In genomic region chr11:70331320-70331843, GRCh38 we compare ENCODE assay signal across 8 cellular contexts.
DNase-seq lines count a peak whose midpoint lies in the region; ATAC-seq and TF ChIP-seq lines count a peak whose summit lies in the region.
"Not testable (repeated sequence)": the region's sequence is repeated elsewhere in the genome, so short reads cannot be mapped to it uniquely, and the experiment has no call there.

No MANE protein-coding gene starts in this region.

- not testable (repeated sequence) for H3K27me3 Mint-ChIP-seq in MCF 10A (ENCODE audit: insufficient read depth, unreplicated experiment); endodermal cell (ENCODE audit: insufficient read depth); glutamatergic neuron (ENCODE audit: unreplicated experiment); neural crest cell (ENCODE audit: low read depth)

- DNase-seq in AG04450 (ENCODE audit: low read depth, low spot score); GM12864 (ENCODE audit: low read depth); PC-3; MCF 10A (ENCODE audit: unreplicated experiment); endodermal cell; glutamatergic neuron; neural crest cell (ENCODE audit: low read depth, low spot score); smooth muscle cell (lab: John Stamatoyannopoulos, UW; ENCODE audit: unreplicated experiment): not testable (repeated sequence)

- H3K4me1 ChIP-seq in PC-3 (ENCODE audit: insufficient read depth, low read length); endodermal cell (ENCODE audit: control insufficient read depth, insufficient read depth, low read length); smooth muscle cell (ENCODE audit: low read depth): not testable (repeated sequence)

- not testable (repeated sequence) for H3K4me3 ChIP-seq in AG04450 (ENCODE audit: low read depth, low read length); GM12864 (ENCODE audit: low read depth, low read length); PC-3 (ENCODE audit: low read length); endodermal cell (ENCODE audit: low read length); smooth muscle cell

- not testable (repeated sequence) for H3K9me2 ChIP-seq in PC-3 (replicated peaks; ENCODE audit: low read length)

- not testable (repeated sequence) for H4K20me1 ChIP-seq in PC-3 (ENCODE audit: low read length)
- peaks cover 27% of the 10 kb centered on the region for H4K20me1 ChIP-seq in smooth muscle cell (ENCODE audit: low read depth)

- not testable (repeated sequence) for BruUV-seq in PC-3 (replicated peaks; lab: Mats Ljungman, UMichigan); MCF 10A (replicated peaks; lab: Mats Ljungman, UMichigan)

- peaks cover 81% of the 10 kb centered on the region for H3K36me3 ChIP-seq in PC-3 (ENCODE audit: low read depth, low read length)
- peaks cover 99% of the 10 kb centered on the region for H3K36me3 ChIP-seq in endodermal cell (ENCODE audit: control insufficient read depth, insufficient read depth, low read length)
- H3K36me3 ChIP-seq in smooth muscle cell (ENCODE audit: low read depth) = peaks cover 15% of the 10 kb centered on the region

- POLR2A ChIA-PET in AG04450 (lab: Yijun Ruan, JAX); PC-3 (lab: Charles Lee; ENCODE audit: unreplicated experiment): not testable (repeated sequence)
- POLR2A ChIA-PET in MCF 10A (lab: Yijun Ruan, JAX) = interaction anchor here (0.6 to 1.5 kb wide), 3 partner anchors 10 to 127 kb away, joined by 3 to 5 read pairs (median 3); no protein-coding TSS in a partner anchor

- 92 to 95% methylated on average over 4 to 5 of the region's 5 CpGs for WGBS in endodermal cell (ENCODE audit: insufficient coverage in 1 of 2, insufficient read length in 1 of 2), 2 experiments
- 97% methylated on average over 5 of the region's 5 CpGs for WGBS in smooth muscle cell (ENCODE audit: low lambda C conversion rate)

- intact Hi-C loops in PC-3 (cut with micrococcal nuclease); MCF 10A (cut with micrococcal nuclease): not testable (repeated sequence)

- H3K9ac ChIP-seq in PC-3 (ENCODE audit: low read length); endodermal cell (ENCODE audit: extremely low read depth, low read length, poor library complexity, severe bottlenecking); smooth muscle cell (ENCODE audit: low read depth): not testable (repeated sequence)

- ATAC-seq in PC-3 = not testable (repeated sequence)

- H2AFZ ChIP-seq in PC-3 (ENCODE audit: low read length); smooth muscle cell (ENCODE audit: low read depth): not testable (repeated sequence)

- peak; percentile 8; the same call in 1 of the 2 replicates for TF ChIP-seq CTCF in AG04450 (IDR thresholded peaks at IDR 0.05; ENCODE audit: low read depth, low read length)
- TF ChIP-seq CTCF in GM12864 (IDR thresholded peaks at IDR 0.05; ENCODE audit: low read depth, low read length, missing control alignments) = peak; percentile 20
- TF ChIP-seq CTCF in PC-3 (conservative IDR thresholded peaks at IDR 0.05; ENCODE audit: low read depth, low read length) = peak; percentile 8; the same call in 1 of the 2 replicates
- TF ChIP-seq CTCF in MCF 10A (IDR thresholded peaks at IDR 0.05; ENCODE audit: unreplicated experiment) = peak; percentile 10
- peak; percentile 53 for TF ChIP-seq CTCF in endodermal cell (conservative IDR thresholded peaks at IDR 0.05)
- peak; percentile 54 for TF ChIP-seq CTCF in glutamatergic neuron (IDR thresholded peaks at IDR 0.05; ENCODE audit: partially characterized antibody, unreplicated experiment)
- TF ChIP-seq CTCF in neural crest cell (conservative IDR thresholded peaks at IDR 0.05) = peak; percentile 36
- TF ChIP-seq CTCF in smooth muscle cell (IDR thresholded peaks at IDR 0.05; ENCODE audit: borderline replicate concordance, insufficient read depth, poor library complexity, severe bottlenecking) = peak; percentile 15

- H3F3A ChIP-seq in PC-3 (ENCODE audit: low read length, unreplicated experiment) = not testable (repeated sequence)
- peaks cover 12% of the 10 kb centered on the region for H3F3A ChIP-seq in smooth muscle cell (ENCODE audit: low read depth)

- H3K9me3 Mint-ChIP-seq in MCF 10A (ENCODE audit: unreplicated experiment); endodermal cell; glutamatergic neuron (ENCODE audit: unreplicated experiment); neural crest cell: not testable (repeated sequence)

- H3K9me3 ChIP-seq in AG04450 (ENCODE audit: control insufficient read depth, insufficient read depth, low read length); PC-3 (ENCODE audit: low read length); endodermal cell (ENCODE audit: control insufficient read depth, low read length); smooth muscle cell (replicated peaks; ENCODE audit: low read depth): not testable (repeated sequence)

- H3K4me2 ChIP-seq in PC-3 (ENCODE audit: low read length); smooth muscle cell: not testable (repeated sequence)

- H3K4me3 Mint-ChIP-seq in MCF 10A (ENCODE audit: unreplicated experiment); endodermal cell; glutamatergic neuron (ENCODE audit: unreplicated experiment); neural crest cell: not testable (repeated sequence)

- CTCF ChIA-PET in AG04450 (lab: Charles Lee) (interaction anchor here (0.6 to 1.0 kb wide), 3 partner anchors 10 to 1663 kb away, joined by 3 read pairs; no protein-coding TSS in a partner anchor), MCF 10A (lab: Yijun Ruan, JAX) (interaction anchor here (0.6 kb wide), 1 partner anchor 1176 kb away, joined by 4 read pairs; no protein-coding TSS in a partner anchor)
- CTCF ChIA-PET in PC-3 (lab: Charles Lee) = not testable (repeated sequence)

- H3K36me3 Mint-ChIP-seq in MCF 10A (ENCODE audit: insufficient read depth, unreplicated experiment) = peaks cover 97% of the 10 kb centered on the region
- H3K36me3 Mint-ChIP-seq in endodermal cell (ENCODE audit: low read depth) = peaks cover 83% of the 10 kb centered on the region
- not testable (repeated sequence) for H3K36me3 Mint-ChIP-seq in glutamatergic neuron (ENCODE audit: unreplicated experiment)
- peaks cover 32% of the 10 kb centered on the region for H3K36me3 Mint-ChIP-seq in neural crest cell (ENCODE audit: low read depth)

- not testable (repeated sequence) for H3K27ac ChIP-seq in AG04450 (ENCODE audit: low read depth, low read length); PC-3 (ENCODE audit: low read length); endodermal cell (ENCODE audit: low read depth, low read length); smooth muscle cell (ENCODE audit: low read depth)

- H3K27ac Mint-ChIP-seq in MCF 10A (ENCODE audit: low read depth, unreplicated experiment); glutamatergic neuron (ENCODE audit: unreplicated experiment); neural crest cell (ENCODE audit: unreplicated experiment): not testable (repeated sequence)
- H3K27ac Mint-ChIP-seq in endodermal cell = peak overlapping the region; percentile 44

- H3K27me3 ChIP-seq in AG04450 (ENCODE audit: control insufficient read depth, insufficient read depth, low read length); PC-3 (ENCODE audit: low read length); endodermal cell (ENCODE audit: control insufficient read depth, insufficient read depth, low read length, poor library complexity, severe bottlenecking); smooth muscle cell (ENCODE audit: low read depth): not testable (repeated sequence)

- not testable (repeated sequence) for H3K4me1 Mint-ChIP-seq in MCF 10A (ENCODE audit: insufficient read depth, unreplicated experiment); glutamatergic neuron (ENCODE audit: low read depth, unreplicated experiment); neural crest cell
- peaks cover 10% of the 10 kb centered on the region for H3K4me1 Mint-ChIP-seq in endodermal cell

- H3K79me2 ChIP-seq in PC-3 (ENCODE audit: low read length); smooth muscle cell (ENCODE audit: low read depth): not testable (repeated sequence)
